In genomic region chr11:122679441-122679840, GRCh38 we compare ENCODE assay signal across 19 cellular contexts. TPM values are rescaled to one million over a fixed set of nuclear protein-coding genes. Genes with fewer than 3 reads are reported as not detected.
DNase-seq lines count a peak whose midpoint lies in the region; ATAC-seq, FAIRE-seq and TF ChIP-seq lines count a peak whose summit lies in the region.
"Had no signal": no experiment of that assay in that cellular context is flagged by ENCODE, and none has a peak within 500 bp of the region (broad histone marks: within the 10 kb centered on the region; RNA-seq: fewer than 3 reads in every experiment).

No MANE protein-coding gene starts in this region.

- no peaks in the 10 kb centered on the region for H3K9me3 ChIP-seq in BLaER1 treated with 17β-estradiol and CSF1 and Interleukin-3, amounts not matched to agents 10 nM and 100 nM (replicated peaks in 1 of 11)
- no peaks in the 10 kb centered on the region for H3K9me3 ChIP-seq in DND-41 (ENCODE audit: insufficient read depth, low read length, severe bottlenecking)
- H3K9me3 ChIP-seq: Caco-2 had no signal

- peak overlapping the region in 10 of 11 experiments; percentile 38 to 99 (median 96); a peak in 19 of 22 replicates for H3K4me2 ChIP-seq in BLaER1 treated with 17β-estradiol and CSF1 and Interleukin-3, amounts not matched to agents 10 nM and 100 nM
- H3K4me2 ChIP-seq in DND-41 (ENCODE audit: insufficient read depth, low read length): no peak overlapping the region

- H4K20me1 ChIP-seq in BLaER1 treated with 17β-estradiol and CSF1 and Interleukin-3, amounts not matched to agents 10 nM and 100 nM: peaks cover 0 to 41% (median 11%) of the 10 kb centered on the region in 11 experiments; a peak in 13 of 22 replicates
- H4K20me1 ChIP-seq in DND-41 (ENCODE audit: insufficient read depth, low read length): peaks cover 39% of the 10 kb centered on the region

- H3K9ac ChIP-seq in BLaER1 treated with 17β-estradiol and CSF1 and Interleukin-3, amounts not matched to agents 10 nM and 100 nM: peak overlapping the region in 2 of 11 experiments; percentile 2 to 32; a peak in 5 of 22 replicates
- H3K9ac ChIP-seq in DND-41 (ENCODE audit: low read depth, low read length): no peak overlapping the region

- DNase-seq in DND-41: no peak
- no peak for DNase-seq in bronchial epithelial cell (ENCODE audit: low read depth)
- DNase-seq in NCI-H82 treated with DMSO at 0.1 percent for 48 hours (lab: John Stamatoyannopoulos, UW; ENCODE audit: unreplicated experiment): no peak
- DNase-seq in islet precursor cell: no peak
- DNase-seq in DMS153 treated with DMSO at 0.1 percent for 48 hours (lab: John Stamatoyannopoulos, UW; ENCODE audit: unreplicated experiment): no peak
- DNase-seq: AML-193, Caco-2, DMS79, EL, GOT3, H7, Karpas-422 had no signal

- no peak for ATAC-seq in DND-41 (ENCODE audit: insufficient read depth, low read depth)
- ATAC-seq in HG03108 (IDR thresholded peaks at IDR 0.05; ENCODE audit: unreplicated experiment): no peak
- ATAC-seq: GM12878, K562 had no signal

- H3K36me3 ChIP-seq in BLaER1 treated with 17β-estradiol and CSF1 and Interleukin-3, amounts not matched to agents 10 nM and 100 nM: peaks cover 7 to 99% (median 69%) of the 10 kb centered on the region in 11 experiments; a peak in 20 of 22 replicates
- H3K36me3 ChIP-seq in DND-41 (ENCODE audit: insufficient read depth, low read length) (peaks cover 29% of the 10 kb centered on the region), bronchial epithelial cell (ENCODE audit: control insufficient read depth, insufficient read depth, low read length) (no peaks in the 10 kb centered on the region)

- H3K27me3 ChIP-seq in BLaER1 treated with 17β-estradiol and CSF1 and Interleukin-3, amounts not matched to agents 10 nM and 100 nM: no peaks in the 10 kb centered on the region
- H3K27me3 ChIP-seq in DND-41 (ENCODE audit: insufficient read depth, low read length, poor library complexity): no peaks in the 10 kb centered on the region
- no peaks in the 10 kb centered on the region for H3K27me3 ChIP-seq in bronchial epithelial cell (ENCODE audit: control insufficient read depth, insufficient read depth, low read length)

- H3K79me2 ChIP-seq in DND-41 (ENCODE audit: insufficient read depth, low read length): peaks cover 96% of the 10 kb centered on the region

- H3K4me1 ChIP-seq in BLaER1 treated with 17β-estradiol and CSF1 and Interleukin-3, amounts not matched to agents 10 nM and 100 nM: peaks cover 89 to 100% (median 98%) of the 10 kb centered on the region in 10 experiments
- H3K4me1 ChIP-seq in DND-41 (ENCODE audit: insufficient read depth, low read length): peaks cover 17% of the 10 kb centered on the region

- FAIRE-seq in bronchial epithelial cell (lab: Jason Lieb, UNC): peak; percentile 47
- FAIRE-seq: A204.1, D721Med, GM12878, K562 had no signal

- H2AFZ ChIP-seq in DND-41 (ENCODE audit: low read depth, low read length): no peak overlapping the region

- H3K27ac ChIP-seq in BLaER1 treated with 17β-estradiol and CSF1 and Interleukin-3, amounts not matched to agents 10 nM and 100 nM: peak overlapping the region in 9 of 11 experiments; percentile 20 to 98 (median 63); a peak in 17 of 22 replicates
- H3K27ac ChIP-seq in DND-41 (ENCODE audit: low read length): 0 out of 2 replicates have a peak overlapping the region, but pooled peaks have one; percentile 41
- H3K27ac ChIP-seq: HL-60 had no signal

- TF ChIP-seq CTCF in DND-41 (IDR thresholded peaks at IDR 0.05; ENCODE audit: borderline replicate concordance, extremely low read depth, low read length, poor library complexity, severe bottlenecking) (no peak), bronchial epithelial cell (IDR thresholded peaks at IDR 0.05; ENCODE audit: insufficient read depth, low read length, severe bottlenecking) (no peak)

- H3K4me3 ChIP-seq in BLaER1 treated with 17β-estradiol and CSF1 and Interleukin-3, amounts not matched to agents 10 nM and 100 nM: 0 out of 20 replicates have a peak overlapping the region, but pooled peaks of 1 of the 10 experiments have one; percentile 11
- H3K4me3 ChIP-seq in DND-41 (ENCODE audit: low read depth in 1 of 2, low read length in 2 of 2) (no peak overlapping the region), bronchial epithelial cell (ENCODE audit: low read depth, low read length) (no peak overlapping the region)
- H3K4me3 ChIP-seq: GM12878, K562 had no signal

RNA-seq across cellular contexts. Expression of gene UBASH3B, which starts 23.9 kb away (rescaled TPM):
- total RNA-seq in bronchial epithelial cell: 10.0 and 10.4 TPM in 2 replicates
